1 cellular context compared by ENCODE assay signal in genomic region chr5:149490599-149491187, GRCh38.
TF ChIP-seq lines count a peak whose summit lies in the region.

No MANE protein-coding gene starts in this region.

TF ChIP-seq in WTC11, 78 proteins besides CTCF, POLR2A, EP300 and RAD21 (continued from another document and continues in another):
- TF ChIP-seq, protein P1, sequence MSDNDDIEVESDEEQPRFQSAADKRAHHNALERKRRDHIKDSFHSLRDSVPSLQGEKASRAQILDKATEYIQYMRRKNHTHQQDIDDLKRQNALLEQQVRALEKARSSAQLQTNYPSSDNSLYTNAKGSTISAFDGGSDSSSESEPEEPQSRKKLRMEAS (CRISPR knock-in tag; IDR thresholded peaks at IDR 0.05) = no peak
- TF ChIP-seq GABPB1 (CRISPR knock-in tag; IDR thresholded peaks at IDR 0.05) (no peak), ZNF138 (CRISPR knock-in tag; conservative IDR thresholded peaks at IDR 0.05) (no peak), NR2C2 (CRISPR knock-in tag; IDR thresholded peaks at IDR 0.05) (no peak), SMAD3 (CRISPR knock-in tag; IDR thresholded peaks at IDR 0.05; ENCODE audit: borderline replicate concordance) (no peak), ZNF416 (CRISPR knock-in tag; IDR thresholded peaks at IDR 0.05) (no peak; the same call in 1 of the 2 replicates), ZBTB21 (CRISPR knock-in tag; IDR thresholded peaks at IDR 0.05; ENCODE audit: borderline replicate concordance) (no peak), HMGA2 (CRISPR knock-in tag; IDR thresholded peaks at IDR 0.05) (no peak), NFYB (CRISPR knock-in tag; conservative IDR thresholded peaks at IDR 0.05; ENCODE audit: low read depth) (no peak), ZNF219 (CRISPR knock-in tag; IDR thresholded peaks at IDR 0.05; ENCODE audit: borderline replicate concordance) (no peak), ZNF317 (CRISPR knock-in tag; IDR thresholded peaks at IDR 0.05; ENCODE audit: borderline replicate concordance, low read depth) (no peak), ZNF423 (CRISPR knock-in tag; IDR thresholded peaks at IDR 0.05) (no peak), ELF4 (CRISPR knock-in tag; IDR thresholded peaks at IDR 0.05; ENCODE audit: low read depth) (no peak), TCF7 (CRISPR knock-in tag; IDR thresholded peaks at IDR 0.05; ENCODE audit: low read depth) (no peak), KAT7 (CRISPR knock-in tag; IDR thresholded peaks at IDR 0.05; ENCODE audit: borderline replicate concordance) (no peak), PREB (CRISPR knock-in tag; IDR thresholded peaks at IDR 0.05; ENCODE audit: borderline replicate concordance) (no peak), PRRX2 (CRISPR knock-in tag; IDR thresholded peaks at IDR 0.05) (peak; percentile 40; the same call in 1 of the 2 replicates), GTF2I (CRISPR knock-in tag; conservative IDR thresholded peaks at IDR 0.05) (no peak), CREB1 (CRISPR knock-in tag; IDR thresholded peaks at IDR 0.05) (no peak), AFF4 (CRISPR knock-in tag; IDR thresholded peaks at IDR 0.05; ENCODE audit: borderline replicate concordance) (no peak), TEAD4 (CRISPR knock-in tag; IDR thresholded peaks at IDR 0.05) (no peak), ATF1 (CRISPR knock-in tag; IDR thresholded peaks at IDR 0.05) (no peak), NFE2L1 (CRISPR knock-in tag; IDR thresholded peaks at IDR 0.05) (no peak), NFATC4 (CRISPR knock-in tag; IDR thresholded peaks at IDR 0.05) (peak; percentile 49; the same call in 1 of the 2 replicates), ZNF121 (CRISPR knock-in tag; IDR thresholded peaks at IDR 0.05) (no peak), FOXJ3 (CRISPR knock-in tag; IDR thresholded peaks at IDR 0.05; ENCODE audit: borderline replicate concordance) (no peak), FOXP1 (CRISPR knock-in tag; IDR thresholded peaks at IDR 0.05; ENCODE audit: borderline replicate concordance) (no peak), ZNF263 (CRISPR knock-in tag; IDR thresholded peaks at IDR 0.05; ENCODE audit: low read depth) (no peak), ZBTB43 (CRISPR knock-in tag; IDR thresholded peaks at IDR 0.05) (no peak), SP1 (CRISPR knock-in tag; conservative IDR thresholded peaks at IDR 0.05) (no peak), ZMAT4 (CRISPR knock-in tag; IDR thresholded peaks at IDR 0.05) (no peak), USF1 (CRISPR knock-in tag; IDR thresholded peaks at IDR 0.05) (no peak), TEAD1 (CRISPR knock-in tag; IDR thresholded peaks at IDR 0.05) (no peak), NR1H2 (CRISPR knock-in tag; IDR thresholded peaks at IDR 0.05) (no peak)
- TF ChIP-seq, protein P2, sequence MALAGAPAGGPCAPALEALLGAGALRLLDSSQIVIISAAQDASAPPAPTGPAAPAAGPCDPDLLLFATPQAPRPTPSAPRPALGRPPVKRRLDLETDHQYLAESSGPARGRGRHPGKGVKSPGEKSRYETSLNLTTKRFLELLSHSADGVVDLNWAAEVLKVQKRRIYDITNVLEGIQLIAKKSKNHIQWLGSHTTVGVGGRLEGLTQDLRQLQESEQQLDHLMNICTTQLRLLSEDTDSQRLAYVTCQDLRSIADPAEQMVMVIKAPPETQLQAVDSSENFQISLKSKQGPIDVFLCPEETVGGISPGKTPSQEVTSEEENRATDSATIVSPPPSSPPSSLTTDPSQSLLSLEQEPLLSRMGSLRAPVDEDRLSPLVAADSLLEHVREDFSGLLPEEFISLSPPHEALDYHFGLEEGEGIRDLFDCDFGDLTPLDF (CRISPR knock-in tag; IDR thresholded peaks at IDR 0.05) = no peak
- TF ChIP-seq, protein P3, sequence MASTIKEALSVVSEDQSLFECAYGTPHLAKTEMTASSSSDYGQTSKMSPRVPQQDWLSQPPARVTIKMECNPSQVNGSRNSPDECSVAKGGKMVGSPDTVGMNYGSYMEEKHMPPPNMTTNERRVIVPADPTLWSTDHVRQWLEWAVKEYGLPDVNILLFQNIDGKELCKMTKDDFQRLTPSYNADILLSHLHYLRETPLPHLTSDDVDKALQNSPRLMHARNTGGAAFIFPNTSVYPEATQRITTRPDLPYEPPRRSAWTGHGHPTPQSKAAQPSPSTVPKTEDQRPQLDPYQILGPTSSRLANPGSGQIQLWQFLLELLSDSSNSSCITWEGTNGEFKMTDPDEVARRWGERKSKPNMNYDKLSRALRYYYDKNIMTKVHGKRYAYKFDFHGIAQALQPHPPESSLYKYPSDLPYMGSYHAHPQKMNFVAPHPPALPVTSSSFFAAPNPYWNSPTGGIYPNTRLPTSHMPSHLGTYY (CRISPR knock-in tag; IDR thresholded peaks at IDR 0.05) = peak; percentile 50; the same call in 1 of the 2 replicates
- TF ChIP-seq, protein P4, sequence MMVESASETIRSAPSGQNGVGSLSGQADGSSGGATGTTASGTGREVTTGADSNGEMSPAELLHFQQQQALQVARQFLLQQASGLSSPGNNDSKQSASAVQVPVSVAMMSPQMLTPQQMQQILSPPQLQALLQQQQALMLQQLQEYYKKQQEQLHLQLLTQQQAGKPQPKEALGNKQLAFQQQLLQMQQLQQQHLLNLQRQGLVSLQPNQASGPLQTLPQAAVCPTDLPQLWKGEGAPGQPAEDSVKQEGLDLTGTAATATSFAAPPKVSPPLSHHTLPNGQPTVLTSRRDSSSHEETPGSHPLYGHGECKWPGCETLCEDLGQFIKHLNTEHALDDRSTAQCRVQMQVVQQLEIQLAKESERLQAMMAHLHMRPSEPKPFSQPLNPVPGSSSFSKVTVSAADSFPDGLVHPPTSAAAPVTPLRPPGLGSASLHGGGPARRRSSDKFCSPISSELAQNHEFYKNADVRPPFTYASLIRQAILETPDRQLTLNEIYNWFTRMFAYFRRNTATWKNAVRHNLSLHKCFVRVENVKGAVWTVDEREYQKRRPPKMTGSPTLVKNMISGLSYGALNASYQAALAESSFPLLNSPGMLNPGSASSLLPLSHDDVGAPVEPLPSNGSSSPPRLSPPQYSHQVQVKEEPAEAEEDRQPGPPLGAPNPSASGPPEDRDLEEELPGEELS (CRISPR knock-in tag; IDR thresholded peaks at IDR 0.05) = no peak
- TF ChIP-seq, protein P5, sequence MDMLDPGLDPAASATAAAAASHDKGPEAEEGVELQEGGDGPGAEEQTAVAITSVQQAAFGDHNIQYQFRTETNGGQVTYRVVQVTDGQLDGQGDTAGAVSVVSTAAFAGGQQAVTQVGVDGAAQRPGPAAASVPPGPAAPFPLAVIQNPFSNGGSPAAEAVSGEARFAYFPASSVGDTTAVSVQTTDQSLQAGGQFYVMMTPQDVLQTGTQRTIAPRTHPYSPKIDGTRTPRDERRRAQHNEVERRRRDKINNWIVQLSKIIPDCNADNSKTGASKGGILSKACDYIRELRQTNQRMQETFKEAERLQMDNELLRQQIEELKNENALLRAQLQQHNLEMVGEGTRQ (CRISPR knock-in tag; IDR thresholded peaks at IDR 0.05) = no peak
- TF ChIP-seq, protein P6, sequence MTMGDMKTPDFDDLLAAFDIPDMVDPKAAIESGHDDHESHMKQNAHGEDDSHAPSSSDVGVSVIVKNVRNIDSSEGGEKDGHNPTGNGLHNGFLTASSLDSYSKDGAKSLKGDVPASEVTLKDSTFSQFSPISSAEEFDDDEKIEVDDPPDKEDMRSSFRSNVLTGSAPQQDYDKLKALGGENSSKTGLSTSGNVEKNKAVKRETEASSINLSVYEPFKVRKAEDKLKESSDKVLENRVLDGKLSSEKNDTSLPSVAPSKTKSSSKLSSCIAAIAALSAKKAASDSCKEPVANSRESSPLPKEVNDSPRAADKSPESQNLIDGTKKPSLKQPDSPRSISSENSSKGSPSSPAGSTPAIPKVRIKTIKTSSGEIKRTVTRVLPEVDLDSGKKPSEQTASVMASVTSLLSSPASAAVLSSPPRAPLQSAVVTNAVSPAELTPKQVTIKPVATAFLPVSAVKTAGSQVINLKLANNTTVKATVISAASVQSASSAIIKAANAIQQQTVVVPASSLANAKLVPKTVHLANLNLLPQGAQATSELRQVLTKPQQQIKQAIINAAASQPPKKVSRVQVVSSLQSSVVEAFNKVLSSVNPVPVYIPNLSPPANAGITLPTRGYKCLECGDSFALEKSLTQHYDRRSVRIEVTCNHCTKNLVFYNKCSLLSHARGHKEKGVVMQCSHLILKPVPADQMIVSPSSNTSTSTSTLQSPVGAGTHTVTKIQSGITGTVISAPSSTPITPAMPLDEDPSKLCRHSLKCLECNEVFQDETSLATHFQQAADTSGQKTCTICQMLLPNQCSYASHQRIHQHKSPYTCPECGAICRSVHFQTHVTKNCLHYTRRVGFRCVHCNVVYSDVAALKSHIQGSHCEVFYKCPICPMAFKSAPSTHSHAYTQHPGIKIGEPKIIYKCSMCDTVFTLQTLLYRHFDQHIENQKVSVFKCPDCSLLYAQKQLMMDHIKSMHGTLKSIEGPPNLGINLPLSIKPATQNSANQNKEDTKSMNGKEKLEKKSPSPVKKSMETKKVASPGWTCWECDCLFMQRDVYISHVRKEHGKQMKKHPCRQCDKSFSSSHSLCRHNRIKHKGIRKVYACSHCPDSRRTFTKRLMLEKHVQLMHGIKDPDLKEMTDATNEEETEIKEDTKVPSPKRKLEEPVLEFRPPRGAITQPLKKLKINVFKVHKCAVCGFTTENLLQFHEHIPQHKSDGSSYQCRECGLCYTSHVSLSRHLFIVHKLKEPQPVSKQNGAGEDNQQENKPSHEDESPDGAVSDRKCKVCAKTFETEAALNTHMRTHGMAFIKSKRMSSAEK (CRISPR knock-in tag; IDR thresholded peaks at IDR 0.05; ENCODE audit: borderline replicate concordance) = 0 out of 2 replicates have a peak, but pooled peaks have one; percentile 20
- TF ChIP-seq, protein P7, sequence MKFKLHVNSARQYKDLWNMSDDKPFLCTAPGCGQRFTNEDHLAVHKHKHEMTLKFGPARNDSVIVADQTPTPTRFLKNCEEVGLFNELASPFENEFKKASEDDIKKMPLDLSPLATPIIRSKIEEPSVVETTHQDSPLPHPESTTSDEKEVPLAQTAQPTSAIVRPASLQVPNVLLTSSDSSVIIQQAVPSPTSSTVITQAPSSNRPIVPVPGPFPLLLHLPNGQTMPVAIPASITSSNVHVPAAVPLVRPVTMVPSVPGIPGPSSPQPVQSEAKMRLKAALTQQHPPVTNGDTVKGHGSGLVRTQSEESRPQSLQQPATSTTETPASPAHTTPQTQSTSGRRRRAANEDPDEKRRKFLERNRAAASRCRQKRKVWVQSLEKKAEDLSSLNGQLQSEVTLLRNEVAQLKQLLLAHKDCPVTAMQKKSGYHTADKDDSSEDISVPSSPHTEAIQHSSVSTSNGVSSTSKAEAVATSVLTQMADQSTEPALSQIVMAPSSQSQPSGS (CRISPR knock-in tag; IDR thresholded peaks at IDR 0.05; ENCODE audit: borderline replicate concordance, low read depth) = no peak
- TF ChIP-seq, protein P8, sequence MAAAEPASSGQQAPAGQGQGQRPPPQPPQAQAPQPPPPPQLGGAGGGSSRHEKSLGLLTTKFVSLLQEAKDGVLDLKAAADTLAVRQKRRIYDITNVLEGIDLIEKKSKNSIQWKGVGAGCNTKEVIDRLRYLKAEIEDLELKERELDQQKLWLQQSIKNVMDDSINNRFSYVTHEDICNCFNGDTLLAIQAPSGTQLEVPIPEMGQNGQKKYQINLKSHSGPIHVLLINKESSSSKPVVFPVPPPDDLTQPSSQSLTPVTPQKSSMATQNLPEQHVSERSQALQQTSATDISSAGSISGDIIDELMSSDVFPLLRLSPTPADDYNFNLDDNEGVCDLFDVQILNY (CRISPR knock-in tag; IDR thresholded peaks at IDR 0.05) = no peak
